Comparison of ENCODE assay signal across 1 cellular context in genomic region chr22:30216710-30217109, GRCh38.
A peak's percentile ranks its signal among the peaks of the same experiment; 100 is the strongest.
TF ChIP-seq lines count a peak whose summit lies in the region.

No MANE protein-coding gene starts in this region.

TF ChIP-seq in K562, 482 proteins besides CTCF, POLR2A, EP300 and RAD21 (continued from another document and continues in another):
- TF ChIP-seq ZNF197 (CRISPR knock-in tag; IDR thresholded peaks at IDR 0.05; ENCODE audit: low read depth): peak; percentile 74; the same call in 1 of the 2 replicates
- TF ChIP-seq ESRRA (IDR thresholded peaks at IDR 0.05; ENCODE audit: borderline replicate concordance, low read depth): peak; percentile 64; the same call in 1 of the 2 replicates
- peak in 1 of 2 experiments; percentile 41 for TF ChIP-seq AFF1 (IDR thresholded peaks at IDR 0.05; ENCODE audit: low read depth in 1 of 2, partially characterized antibody in 2 of 2)
- TF ChIP-seq BRF1 (IDR thresholded peaks at IDR 0.05; ENCODE audit: borderline replicate concordance, extremely low read depth, insufficient read length): no peak
- TF ChIP-seq HLTF (IDR thresholded peaks at IDR 0.05): 0 out of 2 replicates have a peak, but pooled peaks have one; percentile 29
- peak; percentile 52; the same call in 1 of the 2 replicates for TF ChIP-seq ZNF592 (IDR thresholded peaks at IDR 0.05)
- TF ChIP-seq ATF6 (CRISPR knock-in tag; IDR thresholded peaks at IDR 0.05): no peak
- peak; percentile 70 for TF ChIP-seq ZNF134 (CRISPR knock-in tag; conservative IDR thresholded peaks at IDR 0.05)
- no peak for TF ChIP-seq PTRF (tag; IDR thresholded peaks at IDR 0.05)
- TF ChIP-seq ZNF512 (tag; IDR thresholded peaks at IDR 0.05): no peak
- TF ChIP-seq CC2D1A (IDR thresholded peaks at IDR 0.05): peak; percentile 96
- TF ChIP-seq ZNF316 (IDR thresholded peaks at IDR 0.05): no peak; the same call in 1 of the 2 replicates
- TF ChIP-seq ATF4 (CRISPR knock-in tag; IDR thresholded peaks at IDR 0.05): peak; percentile 27; the same call in 1 of the 2 replicates
- peak; percentile 74; the same call in 1 of the 2 replicates for TF ChIP-seq GATAD2B (IDR thresholded peaks at IDR 0.05; ENCODE audit: borderline replicate concordance)
- TF ChIP-seq SMAD3 (CRISPR knock-in tag; conservative IDR thresholded peaks at IDR 0.05): peak; percentile 91
- TF ChIP-seq SOX6 (IDR thresholded peaks at IDR 0.05): peak; percentile 94
- no peak for TF ChIP-seq LCOR (CRISPR knock-in tag; IDR thresholded peaks at IDR 0.05)
- no peak for TF ChIP-seq IRF2 (CRISPR knock-in tag; IDR thresholded peaks at IDR 0.05)
- no peak for TF ChIP-seq SNRNP70 (optimal IDR thresholded peaks at IDR 0.05; ENCODE audit: low read depth, low read length)
- TF ChIP-seq BRF2 (IDR thresholded peaks at IDR 0.05; ENCODE audit: borderline replicate concordance, insufficient read depth, insufficient read length): no peak
- no peak for TF ChIP-seq RBBP5 (IDR thresholded peaks at IDR 0.05; ENCODE audit: borderline replicate concordance, insufficient read depth, low read length, poor library complexity, severe bottlenecking)
- peak; percentile 99 for TF ChIP-seq ARID1B (IDR thresholded peaks at IDR 0.05)
- TF ChIP-seq TOE1 (IDR thresholded peaks at IDR 0.05; ENCODE audit: borderline replicate concordance): peak; percentile 75
- TF ChIP-seq TOE1 (CRISPR knock-in tag; IDR thresholded peaks at IDR 0.05; ENCODE audit: borderline replicate concordance, low read depth): no peak
- no peak for TF ChIP-seq JUNB (CRISPR knock-in tag; conservative IDR thresholded peaks at IDR 0.05)
- peak; percentile 55; the same call in 1 of the 2 replicates for TF ChIP-seq ZNF263 (CRISPR knock-in tag; IDR thresholded peaks at IDR 0.05; ENCODE audit: borderline replicate concordance)
- peak; percentile 59 for TF ChIP-seq SMAD1 (IDR thresholded peaks at IDR 0.05; ENCODE audit: low read depth, low read length, partially characterized antibody)
- no peak for TF ChIP-seq ZKSCAN3 (CRISPR knock-in tag; IDR thresholded peaks at IDR 0.05)
- peak; percentile 32 for TF ChIP-seq PRDM10 (IDR thresholded peaks at IDR 0.05; ENCODE audit: partially characterized antibody)
- TF ChIP-seq E2F5 (CRISPR knock-in tag; IDR thresholded peaks at IDR 0.05): no peak
- peak; percentile 79 for TF ChIP-seq BCOR (IDR thresholded peaks at IDR 0.05)
- TF ChIP-seq CBX8 (IDR thresholded peaks at IDR 0.05; ENCODE audit: borderline replicate concordance, extremely low read depth, low read depth, low read length, poor library complexity, severe bottlenecking): no peak
- TF ChIP-seq CEBPB (tag; IDR thresholded peaks at IDR 0.05): no peak
- no peak for TF ChIP-seq NCOA4 (IDR thresholded peaks at IDR 0.05; ENCODE audit: partially characterized antibody)
- TF ChIP-seq SAFB2 (IDR thresholded peaks at IDR 0.05; ENCODE audit: borderline replicate concordance, low read depth, low read length, severe bottlenecking): no peak
- TF ChIP-seq GABPB2 (CRISPR knock-in tag; conservative IDR thresholded peaks at IDR 0.05): no peak
- TF ChIP-seq SRSF7 (optimal IDR thresholded peaks at IDR 0.05; ENCODE audit: low read depth, low read length): no peak
- peak; percentile 99 for TF ChIP-seq GATA2 (CRISPR knock-in tag; IDR thresholded peaks at IDR 0.05)
- TF ChIP-seq FOXO4 (CRISPR knock-in tag; IDR thresholded peaks at IDR 0.05): peak; percentile 72; the same call in 1 of the 2 replicates
